ENCODE assay signal across 8 cellular contexts in genomic region chr22:20979243-20979809, GRCh38. TPM values are rescaled to one million over a fixed set of nuclear protein-coding genes. Genes with fewer than 3 reads are reported as not detected.
DNase-seq lines count a peak whose midpoint lies in the region; ATAC-seq and TF ChIP-seq lines count a peak whose summit lies in the region.

No MANE protein-coding gene starts in this region.

- WGBS in lung, 2 donors, result 15% methylated on average over 39 of the region's 39 CpGs

- H3K4me3 ChIP-seq in lung, result no peak overlapping the region

- peaks cover 0 to 22% of the 10 kb centered on the region in 2 donors for H3K4me1 ChIP-seq in lung (ENCODE audit: control insufficient read depth in 2 of 2, insufficient read depth in 2 of 2, low read length in 2 of 2)

- no peak overlapping the region for H3K27ac ChIP-seq in lung (ENCODE audit: low read depth in 1 of 2, low read length in 1 of 2)

- peaks cover 0 to 3% of the 10 kb centered on the region in 2 donors for H3K9me3 ChIP-seq in lung (ENCODE audit: control insufficient read depth in 2 of 2, insufficient read depth in 1 of 2, low read length in 1 of 2)

- peak; percentile 35 for ATAC-seq in lung (ENCODE audit: insufficient read depth, low FRiP score)

- TF ChIP-seq CTCF in lung (IDR thresholded peaks at IDR 0.05; ENCODE audit: control extremely low read depth, extremely low read depth), result no peak

- DNase-seq in ELR (ENCODE audit: low read depth) (peak; percentile 78), ecto neural progenitor cell (ENCODE audit: low spot score) (peak; percentile 93), lung (ENCODE audit: low spot score) (peak; percentile 78), RPMI8226 (no peak), DMS114 treated with DMSO at 0.1 percent for 48 hours (lab: John Stamatoyannopoulos, UW; ENCODE audit: unreplicated experiment) (no peak), DMS53 treated with DMSO at 0.1 percent for 48 hours (lab: John Stamatoyannopoulos, UW; ENCODE audit: unreplicated experiment) (no peak)
- DNase-seq in activated CD4-positive, alpha-beta T cell treated with anti-CD3 and anti-CD28 coated beads, Interleukin-2, amount 50 U/mL, for 48 hours, result peak; percentile 66 to 70
- peak; percentile 31 for DNase-seq in stimulated activated CD8-positive, alpha-beta memory T cell treated with anti-CD3 and anti-CD28 coated beads, Interleukin-12 subunit alpha, Interleukin-12 subunit beta, amount 100 ng/mL, for 4 hours (ENCODE audit: low read depth)

- peaks cover 0 to 6% of the 10 kb centered on the region in 2 donors for H3K36me3 ChIP-seq in lung (ENCODE audit: control insufficient read depth in 2 of 2, insufficient read depth in 2 of 2, low read length in 2 of 2)

- H3K27me3 ChIP-seq in lung (ENCODE audit: control insufficient read depth, insufficient read depth), result no peaks in the 10 kb centered on the region

RNA-seq across cellular contexts. Expression of gene LZTR1, which starts 2.8 kb away (rescaled TPM):
- 10 to 100 TPM; 51.9 to 64.9 TPM for total RNA-seq in lung
- 10 to 100 TPM; 33.8 to 37.9 TPM for polyA plus RNA-seq in lung

RNA-seq across cellular contexts. Expression of gene AIFM3, which starts 12.3 kb away (rescaled TPM):
- total RNA-seq in lung, result 1 to 10 TPM in 1 of 2 donors, under 1 TPM in 1; 0.48 to 7.5 TPM
- polyA plus RNA-seq in lung, result 1 to 10 TPM; 3.6 to 6.0 TPM

RNA-seq across cellular contexts. Expression of gene THAP7, which starts 22.6 kb away (rescaled TPM):
- 10 to 100 TPM; 20.4 to 28.1 TPM for total RNA-seq in lung
- 10 to 100 TPM; 27.1 to 61.3 TPM for polyA plus RNA-seq in lung

RNA-seq across cellular contexts. Expression of gene P2RX6, which starts 35.6 kb away (rescaled TPM):
- 1 to 10 TPM; 1.1 to 2.2 TPM for total RNA-seq in lung
- under 1 TPM; 0.21 to 0.79 TPM for polyA plus RNA-seq in lung

RNA-seq across cellular contexts. Expression of gene SLC7A4, which starts 53.0 kb away (rescaled TPM):
- total RNA-seq in lung, result 1 to 10 TPM in 1 of 2 donors, under 1 TPM in 1; 0.63 to 1.1 TPM
- polyA plus RNA-seq in lung, result under 1 TPM; 0.18 to 0.96 TPM

Comparison
In these comparisons a context has a peak if more than half of its experiments do, and no peak if none do; other contexts are left out.
1. DNase-seq: peak in ELR (single experiment), activated CD4-positive, alpha-beta T cell treated with anti-CD3 and anti-CD28 coated beads, Interleukin-2, amount 50 U/mL, for 48 hours (2 of 2), ecto neural progenitor cell (single experiment), lung (single experiment) and stimulated activated CD8-positive, alpha-beta memory T cell treated with anti-CD3 and anti-CD28 coated beads, Interleukin-12 subunit alpha, Interleukin-12 subunit beta, amount 100 ng/mL, for 4 hours (single experiment); none in RPMI8226 (single experiment), DMS114 treated with DMSO at 0.1 percent for 48 hours (single experiment) and DMS53 treated with DMSO at 0.1 percent for 48 hours (single experiment).